29 cellular contexts compared by ENCODE assay signal in genomic region chr2:64941751-64942150, GRCh38. TPM values are rescaled to one million over a fixed set of nuclear protein-coding genes. Genes with fewer than 3 reads are reported as not detected.
DNase-seq lines count a peak whose midpoint lies in the region; ATAC-seq, FAIRE-seq and TF ChIP-seq lines count a peak whose summit lies in the region.
"Had no signal": no experiment of that assay in that cellular context is flagged by ENCODE, and none has a peak within 500 bp of the region (broad histone marks: within the 10 kb centered on the region; RNA-seq: fewer than 3 reads in every experiment).

No MANE protein-coding gene starts in this region.

- H3K27ac ChIP-seq in GM12878 (ENCODE audit: control insufficient read depth, insufficient read depth): peak overlapping the region; percentile 26; the same call in 1 of the 2 replicates
- H3K27ac ChIP-seq: heart left ventricle had no signal

- CTCF ChIA-PET in GM12878 (lab: Yijun Ruan, JAX): interaction anchor here (0.8 to 20.4 kb wide), 11 partner anchors 9 to 192 kb away, joined by 3 to 413 read pairs (median 5); no protein-coding TSS in a partner anchor

- peak overlapping the region; percentile 37 for H2AFZ ChIP-seq in GM12878 (ENCODE audit: control insufficient read depth, low read depth, low read length)

- H3K27ac Mint-ChIP-seq in activated naive CD8-positive, alpha-beta T cell: peak overlapping the region; percentile 46
- no peak overlapping the region for H3K27ac Mint-ChIP-seq in activated naive CD8-positive, alpha-beta T cell treated with anti-CD3 and anti-CD28 coated beads, Interleukin-2, amount 50 U/mL, for 24 hours
- H3K27ac Mint-ChIP-seq: T-cell had no signal

- TF ChIP-seq POLR2A in GM12878 (IDR thresholded peaks at IDR 0.05; ENCODE audit: low read depth, low read length): no peak

- H3K27me3 Mint-ChIP-seq in activated naive CD8-positive, alpha-beta T cell: no peaks in the 10 kb centered on the region
- H3K27me3 Mint-ChIP-seq in activated naive CD8-positive, alpha-beta T cell treated with anti-CD3 and anti-CD28 coated beads, Interleukin-2, amount 50 U/mL, for 24 hours: no peaks in the 10 kb centered on the region
- H3K27me3 Mint-ChIP-seq: naive B cell, T-cell had no signal

- no peak for DNase-seq in activated naive CD8-positive, alpha-beta T cell treated with anti-CD3 and anti-CD28 coated beads, Interleukin-2, amount 50 U/mL, for 24 hours
- peak; percentile 58 for DNase-seq in MV-4-11 (lab: John Stamatoyannopoulos, UW)
- DNase-seq in GM12878 (ENCODE audit: low read depth, low spot score): no peak
- DNase-seq in mucosa of gallbladder (ENCODE audit: low spot score): no peak
- DNase-seq in T-helper 9 cell: no peak
- DNase-seq: activated CD4-positive, alpha-beta T cell treated with anti-CD3 and anti-CD28 coated beads for 4 hours; activated naive CD4-positive, alpha-beta T cell treated with Interleukin-2 at 50 U/mL for 16 hours; activated T-cell treated with anti-CD3 and anti-CD28 coated beads, Interleukin-2, amount 50 U/mL, for 48 hours; amniotic stem cell; Caco-2; DMS79; effector CD8-positive, alpha-beta T cell; KG1; naive B cell; NCI-H1092 treated with DMSO at 0.1 percent for 48 hours; NCI-H2029 treated with DMSO at 0.1 percent for 48 hours; NCI-H226; NCI-H748 treated with DMSO at 0.1 percent for 48 hours; occipital lobe; PC-3; small intestine; stimulated activated CD4-positive, alpha-beta T cell treated with anti-CD3 and anti-CD28 coated beads, Interleukin-1b, Interleukin-23, amount 100 ng/mL, for 48 hours; T-cell had no signal

- no peak overlapping the region for H3K9ac ChIP-seq in GM12878 (ENCODE audit: control insufficient read depth, insufficient read depth, low read length)

- H3K36me3 ChIP-seq in GM12878 (ENCODE audit: control insufficient read depth in 2 of 2, insufficient read depth in 2 of 2, low read length in 1 of 2): no peaks in the 10 kb centered on the region
- H3K36me3 ChIP-seq: heart left ventricle had no signal

- H3K79me2 ChIP-seq in GM12878 (ENCODE audit: control insufficient read depth, insufficient read depth, low read length): peaks cover 32% of the 10 kb centered on the region

- TF ChIP-seq RAD21 in GM12878 (IDR thresholded peaks at IDR 0.05; ENCODE audit: insufficient read depth, low read depth, low read length): no peak

- H3K4me3 Mint-ChIP-seq in activated naive CD8-positive, alpha-beta T cell: no peak overlapping the region
- no peak overlapping the region for H3K4me3 Mint-ChIP-seq in activated naive CD8-positive, alpha-beta T cell treated with anti-CD3 and anti-CD28 coated beads, Interleukin-2, amount 50 U/mL, for 24 hours
- H3K4me3 Mint-ChIP-seq: T-cell had no signal

- no peaks in the 10 kb centered on the region for H3K9me3 ChIP-seq in GM12878 (replicated peaks; ENCODE audit: control insufficient read depth, insufficient read depth, low read length)
- H3K9me3 ChIP-seq: Caco-2, heart left ventricle had no signal

- no peaks in the 10 kb centered on the region for H3K36me3 Mint-ChIP-seq in activated naive CD8-positive, alpha-beta T cell
- H3K36me3 Mint-ChIP-seq in activated naive CD8-positive, alpha-beta T cell treated with anti-CD3 and anti-CD28 coated beads, Interleukin-2, amount 50 U/mL, for 24 hours (ENCODE audit: low read depth): no peaks in the 10 kb centered on the region
- H3K36me3 Mint-ChIP-seq: naive B cell, T-cell had no signal

- no peaks in the 10 kb centered on the region for H3K9me3 Mint-ChIP-seq in activated naive CD8-positive, alpha-beta T cell (ENCODE audit: low read depth)
- H3K9me3 Mint-ChIP-seq in activated naive CD8-positive, alpha-beta T cell treated with anti-CD3 and anti-CD28 coated beads, Interleukin-2, amount 50 U/mL, for 24 hours: no peaks in the 10 kb centered on the region
- H3K9me3 Mint-ChIP-seq: naive B cell, T-cell had no signal

- no peak for FAIRE-seq in GM12878 (lab: Jason Lieb, UNC)
- FAIRE-seq: HTR-8/SVneo, small intestine had no signal

- H3K27me3 ChIP-seq in GM12878 (replicated peaks in 1 of 2; ENCODE audit: control insufficient read depth in 2 of 2, insufficient read depth in 2 of 2, low read length in 1 of 2): no peaks in the 10 kb centered on the region
- H3K27me3 ChIP-seq: heart left ventricle had no signal

- no peak for TF ChIP-seq EP300 in GM12878 (IDR thresholded peaks at IDR 0.05; ENCODE audit: borderline replicate concordance in 1 of 2, control insufficient read depth in 1 of 2, low read depth in 2 of 2, low read length in 2 of 2)

- no peaks in the 10 kb centered on the region for H4K20me1 ChIP-seq in GM12878 (ENCODE audit: control insufficient read depth, insufficient read depth)

- RAD21 ChIA-PET in GM12878 (lab: Charles Lee; ENCODE audit: unreplicated experiment): interaction anchor here (0.6 to 13.8 kb wide), 10 partner anchors 9 to 355 kb away, joined by 3 to 389 read pairs (median 4); partner anchors contain the start of genes CEP68 and SLC1A4

- SMC1A ChIA-PET in GM12878 (lab: Charles Lee; ENCODE audit: uncharacterized antibody, unreplicated experiment): interaction anchor here (0.9 to 13.7 kb wide), 11 partner anchors 9 to 94 kb away, joined by 3 to 395 read pairs (median 6); no protein-coding TSS in a partner anchor

- H3K4me2 ChIP-seq in GM12878 (ENCODE audit: control insufficient read depth, insufficient read depth): peak overlapping the region; percentile 33

- in situ Hi-C loops in GM12878 (cut with MboI): no loop called here

- no peak overlapping the region for H3K4me3 ChIP-seq in GM12878
- H3K4me3 ChIP-seq: heart left ventricle had no signal

- 48% methylated on average over 5 of the region's 5 CpGs for WGBS in GM12878 (ENCODE audit: insufficient coverage, insufficient replicate concordance, low lambda C conversion rate, missing lambda C conversion rate)

- intact Hi-C loops in GM12878 (cut with micrococcal nuclease; ENCODE audit: unreplicated experiment): no loop called here

- peaks cover 66% of the 10 kb centered on the region for H3K4me1 ChIP-seq in GM12878 (ENCODE audit: control insufficient read depth, insufficient read depth, low read length)

- BruUV-seq in GM12878 (replicated peaks; lab: Mats Ljungman, UMichigan): no TSS peak

- ATAC-seq in activated naive CD8-positive, alpha-beta T cell treated with anti-CD3 and anti-CD28 coated beads, Interleukin-2, amount 50 U/mL, for 24 hours: no peak
- ATAC-seq in GM12878: no peak
- no peak for ATAC-seq in GM21515 (IDR thresholded peaks at IDR 0.05; ENCODE audit: unreplicated experiment)
- no peak for ATAC-seq in GM18907 (IDR thresholded peaks at IDR 0.05; ENCODE audit: unreplicated experiment)
- ATAC-seq: heart left ventricle, PC-3, Right ventricle myocardium inferior, T-cell had no signal

- POLR2A ChIA-PET in GM12878 (lab: Charles Lee): interaction anchor here (0.8 to 19.2 kb wide), 6 partner anchors 9 to 334 kb away, joined by 3 to 377 read pairs (median 50); partner anchors contain the start of gene SLC1A4

- no peak for TF ChIP-seq CTCF in GM12878 (IDR thresholded peaks at IDR 0.05 in 2 of 3, conservative IDR thresholded peaks at IDR 0.05 in 1 of 3; ENCODE audit: control insufficient read depth in 2 of 3, extremely low read depth in 1 of 3, insufficient read depth in 1 of 3, low read depth in 3 of 3, low read length in 3 of 3)

- H3K4me1 Mint-ChIP-seq in activated naive CD8-positive, alpha-beta T cell (ENCODE audit: low read depth): peaks cover 28% of the 10 kb centered on the region
- H3K4me1 Mint-ChIP-seq in activated naive CD8-positive, alpha-beta T cell treated with anti-CD3 and anti-CD28 coated beads, Interleukin-2, amount 50 U/mL, for 24 hours: peaks cover 45% of the 10 kb centered on the region

TF ChIP-seq in GM12878, 131 proteins besides CTCF, POLR2A, EP300 and RAD21 (continues in another document):
- TF ChIP-seq EED (IDR thresholded peaks at IDR 0.05; ENCODE audit: low read depth) (peak; percentile 74), CEBPB (IDR thresholded peaks at IDR 0.05; ENCODE audit: borderline replicate concordance in 1 of 2, low read depth in 2 of 2, low read length in 2 of 2) (no peak), IKZF2 (IDR thresholded peaks at IDR 0.05) (peak; percentile 47 to 66; a peak in 2 of 4 replicates), MTA3 (IDR thresholded peaks at IDR 0.05; ENCODE audit: borderline replicate concordance, low read length) (no peak), LARP7 (IDR thresholded peaks at IDR 0.05) (0 out of 2 replicates have a peak, but pooled peaks have one; percentile 40), NBN (IDR thresholded peaks at IDR 0.05) (0 out of 2 replicates have a peak, but pooled peaks have one; percentile 9), POLR2AphosphoS5 (IDR thresholded peaks at IDR 0.05; ENCODE audit: low read length) (no peak), YY1 (IDR thresholded peaks at IDR 0.05; ENCODE audit: low read depth, low read length) (no peak), RELA (IDR thresholded peaks at IDR 0.05; ENCODE audit: borderline replicate concordance, partially characterized antibody) (peak; percentile 42), IKZF1 (conservative IDR thresholded peaks at IDR 0.05) (peak; percentile 71)

RNA-seq across cellular contexts. Expression of gene SLC1A4, which starts 47.4 kb away (rescaled TPM):
- 16.4 and 16.7 TPM in 2 replicates for total RNA-seq in GM12878 (2013; cell fraction: nucleolus; rRNA removed)
- total RNA-seq in GM12878 (2014; rRNA removed) (35.8 and 37.0 TPM in 2 replicates), GM12878 (2014; rRNA removed; fragmentation: Illumina TruSeq; extraction: Trizol) (23.2 and 23.8 TPM in 2 replicates), GM12878 (2021) (43.2 and 43.4 TPM in 2 replicates), mucosa of gallbladder (14.3 TPM)
- 24.9 TPM for polyA plus RNA-seq in GM12878 (2011; ENCODE audit: low read depth)
- polyA plus RNA-seq in GM12878 (2011; rRNA removed) (20.3 and 26.9 TPM in 2 replicates), GM12878 (2014; fragmentation: Illumina TruSeq; extraction: Trizol) (27.4 TPM in 2 replicates), GM12878 (2014; fragmentation: Nextera tagmentation; extraction: Ambion mirVana) (10 to 100 TPM; 10.8 to 13.9 TPM), GM12878 (2014; rRNA removed) (28.0 and 29.0 TPM in 2 replicates), GM12878 (2016; fragmentation: Nextera tagmentation; extraction: Ambion mirVana) (10 to 100 TPM; 32.6 to 37.2 TPM)
- 27.0 and 29.7 TPM in 2 replicates for polyA plus RNA-seq in GM12878 (2011; cell fraction: cytosol; rRNA removed)
- 30.5 and 33.0 TPM in 2 replicates for polyA plus RNA-seq in GM12878 (2011; cell fraction: nucleus; rRNA removed)
- 27.7 and 31.8 TPM in 2 replicates for polyA plus RNA-seq in GM12878 (2012)
- 49.4 and 72.0 TPM in 2 replicates for polyA minus RNA-seq in GM12878 (2011; rRNA and poly(A)+ RNA removed)
- 22.5 and 26.3 TPM in 2 replicates for polyA minus RNA-seq in GM12878 (2011; cell fraction: cytosol; rRNA and poly(A)+ RNA removed)
- polyA minus RNA-seq in GM12878 (2011; cell fraction: nucleus; rRNA and poly(A)+ RNA removed): 12.0 and 23.5 TPM in 2 replicates
